ENCODE assay signal across 1 cellular context in the genomic region with DNA sequence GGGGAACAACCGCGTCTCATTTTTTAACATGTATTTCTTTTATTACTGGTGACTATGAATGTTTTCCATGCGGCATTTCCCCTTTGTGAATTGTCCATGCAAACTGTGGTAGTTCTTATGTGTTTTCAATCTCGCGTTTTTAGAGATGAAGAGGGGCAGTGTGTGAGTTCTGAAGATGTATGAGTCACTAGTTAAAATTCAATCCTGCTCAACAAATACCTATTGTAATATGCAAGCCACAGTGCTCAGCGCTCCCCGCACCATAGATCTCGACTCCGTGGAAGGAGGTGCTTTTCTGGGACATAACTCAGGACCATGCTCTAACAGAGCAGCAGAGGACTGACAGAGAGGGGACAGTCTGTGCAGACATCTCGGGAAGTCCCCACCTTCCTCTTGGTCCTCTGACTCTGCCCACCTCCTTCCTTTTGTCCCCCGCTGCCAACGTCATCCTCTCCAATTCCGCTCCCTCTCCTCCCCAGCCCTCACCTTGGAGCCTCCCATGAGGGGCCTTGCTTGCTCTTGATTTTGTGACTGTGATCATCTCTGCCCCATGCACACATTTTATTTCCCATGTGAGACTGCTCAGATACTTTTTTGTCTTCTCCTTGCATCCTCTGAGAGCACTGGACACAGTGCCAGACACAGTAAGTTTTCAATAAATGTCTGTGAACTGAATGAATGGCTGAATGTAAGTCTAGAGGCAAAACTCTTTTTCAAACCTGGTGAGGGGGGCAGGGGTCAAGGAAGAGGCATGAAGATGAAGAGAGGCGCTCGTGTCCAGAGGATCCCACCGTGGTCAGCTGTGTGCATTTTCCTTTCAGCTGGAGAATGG.
TF ChIP-seq lines count a peak whose summit lies in the region.

No MANE protein-coding gene starts in this region.

TF ChIP-seq in HepG2, 621 proteins besides CTCF, POLR2A, EP300 and RAD21 (continued from another document):
- TF ChIP-seq, protein P1, sequence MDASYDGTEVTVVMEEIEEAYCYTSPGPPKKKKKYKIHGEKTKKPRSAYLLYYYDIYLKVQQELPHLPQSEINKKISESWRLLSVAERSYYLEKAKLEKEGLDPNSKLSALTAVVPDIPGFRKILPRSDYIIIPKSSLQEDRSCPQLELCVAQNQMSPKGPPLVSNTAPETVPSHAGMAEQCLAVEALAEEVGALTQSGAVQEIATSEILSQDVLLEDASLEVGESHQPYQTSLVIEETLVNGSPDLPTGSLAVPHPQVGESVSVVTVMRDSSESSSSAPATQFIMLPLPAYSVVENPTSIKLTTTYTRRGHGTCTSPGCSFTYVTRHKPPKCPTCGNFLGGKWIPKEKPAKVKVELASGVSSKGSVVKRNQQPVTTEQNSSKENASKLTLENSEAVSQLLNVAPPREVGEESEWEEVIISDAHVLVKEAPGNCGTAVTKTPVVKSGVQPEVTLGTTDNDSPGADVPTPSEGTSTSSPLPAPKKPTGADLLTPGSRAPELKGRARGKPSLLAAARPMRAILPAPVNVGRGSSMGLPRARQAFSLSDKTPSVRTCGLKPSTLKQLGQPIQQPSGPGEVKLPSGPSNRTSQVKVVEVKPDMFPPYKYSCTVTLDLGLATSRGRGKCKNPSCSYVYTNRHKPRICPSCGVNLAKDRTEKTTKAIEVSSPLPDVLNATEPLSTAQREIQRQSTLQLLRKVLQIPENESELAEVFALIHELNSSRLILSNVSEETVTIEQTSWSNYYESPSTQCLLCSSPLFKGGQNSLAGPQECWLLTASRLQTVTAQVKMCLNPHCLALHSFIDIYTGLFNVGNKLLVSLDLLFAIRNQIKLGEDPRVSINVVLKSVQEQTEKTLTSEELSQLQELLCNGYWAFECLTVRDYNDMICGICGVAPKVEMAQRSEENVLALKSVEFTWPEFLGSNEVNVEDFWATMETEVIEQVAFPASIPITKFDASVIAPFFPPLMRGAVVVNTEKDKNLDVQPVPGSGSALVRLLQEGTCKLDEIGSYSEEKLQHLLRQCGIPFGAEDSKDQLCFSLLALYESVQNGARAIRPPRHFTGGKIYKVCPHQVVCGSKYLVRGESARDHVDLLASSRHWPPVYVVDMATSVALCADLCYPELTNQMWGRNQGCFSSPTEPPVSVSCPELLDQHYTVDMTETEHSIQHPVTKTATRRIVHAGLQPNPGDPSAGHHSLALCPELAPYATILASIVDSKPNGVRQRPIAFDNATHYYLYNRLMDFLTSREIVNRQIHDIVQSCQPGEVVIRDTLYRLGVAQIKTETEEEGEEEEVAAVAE (CRISPR knock-in tag; IDR thresholded peaks at IDR 0.05; ENCODE audit: borderline replicate concordance) = 0 out of 2 replicates have a peak, but pooled peaks have one; percentile 49
- TF ChIP-seq, protein P2, sequence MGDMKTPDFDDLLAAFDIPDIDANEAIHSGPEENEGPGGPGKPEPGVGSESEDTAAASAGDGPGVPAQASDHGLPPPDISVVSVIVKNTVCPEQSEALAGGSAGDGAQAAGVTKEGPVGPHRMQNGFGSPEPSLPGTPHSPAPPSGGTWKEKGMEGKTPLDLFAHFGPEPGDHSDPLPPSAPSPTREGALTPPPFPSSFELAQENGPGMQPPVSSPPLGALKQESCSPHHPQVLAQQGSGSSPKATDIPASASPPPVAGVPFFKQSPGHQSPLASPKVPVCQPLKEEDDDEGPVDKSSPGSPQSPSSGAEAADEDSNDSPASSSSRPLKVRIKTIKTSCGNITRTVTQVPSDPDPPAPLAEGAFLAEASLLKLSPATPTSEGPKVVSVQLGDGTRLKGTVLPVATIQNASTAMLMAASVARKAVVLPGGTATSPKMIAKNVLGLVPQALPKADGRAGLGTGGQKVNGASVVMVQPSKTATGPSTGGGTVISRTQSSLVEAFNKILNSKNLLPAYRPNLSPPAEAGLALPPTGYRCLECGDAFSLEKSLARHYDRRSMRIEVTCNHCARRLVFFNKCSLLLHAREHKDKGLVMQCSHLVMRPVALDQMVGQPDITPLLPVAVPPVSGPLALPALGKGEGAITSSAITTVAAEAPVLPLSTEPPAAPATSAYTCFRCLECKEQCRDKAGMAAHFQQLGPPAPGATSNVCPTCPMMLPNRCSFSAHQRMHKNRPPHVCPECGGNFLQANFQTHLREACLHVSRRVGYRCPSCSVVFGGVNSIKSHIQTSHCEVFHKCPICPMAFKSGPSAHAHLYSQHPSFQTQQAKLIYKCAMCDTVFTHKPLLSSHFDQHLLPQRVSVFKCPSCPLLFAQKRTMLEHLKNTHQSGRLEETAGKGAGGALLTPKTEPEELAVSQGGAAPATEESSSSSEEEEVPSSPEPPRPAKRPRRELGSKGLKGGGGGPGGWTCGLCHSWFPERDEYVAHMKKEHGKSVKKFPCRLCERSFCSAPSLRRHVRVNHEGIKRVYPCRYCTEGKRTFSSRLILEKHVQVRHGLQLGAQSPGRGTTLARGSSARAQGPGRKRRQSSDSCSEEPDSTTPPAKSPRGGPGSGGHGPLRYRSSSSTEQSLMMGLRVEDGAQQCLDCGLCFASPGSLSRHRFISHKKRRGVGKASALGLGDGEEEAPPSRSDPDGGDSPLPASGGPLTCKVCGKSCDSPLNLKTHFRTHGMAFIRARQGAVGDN (CRISPR knock-in tag; IDR thresholded peaks at IDR 0.05) = peak; percentile 78
- no peak for TF ChIP-seq FOXA1 (IDR thresholded peaks at IDR 0.05)
- TF ChIP-seq FOXA1 (CRISPR knock-in tag; IDR thresholded peaks at IDR 0.05) = peak; percentile 27; the same call in 1 of the 2 replicates
- no peak for TF ChIP-seq U2AF1 (optimal IDR thresholded peaks at IDR 0.05; ENCODE audit: low read depth, low read length)
